Comparison of ENCODE assay signal across 8 cellular contexts in genomic region chr10:8590518-8590917, GRCh38.
"Had no signal": no experiment of that assay in that cellular context is flagged by ENCODE, and none has a peak within 500 bp of the region (broad histone marks: within the 10 kb centered on the region; RNA-seq: fewer than 3 reads in every experiment).

No MANE protein-coding gene starts in this region.

- H3K4me1 ChIP-seq: HAP-1 had no signal

- DNase-seq: H7, HFFc6, Kasumi-1, KG1 had no signal

- H2AFZ ChIP-seq: GM23338 had no signal

- H3K27ac ChIP-seq: HL-60 had no signal

- H3K9me3 ChIP-seq: HAP-1 had no signal

- ATAC-seq: GM23338, HCT116 had no signal

- H3K4me3 ChIP-seq: GM23338, HAP-1 had no signal

- H3K4me2 ChIP-seq: GM23338 had no signal

- H3K36me3 ChIP-seq: HAP-1 had no signal
